ENCODE assay signal across 11 cellular contexts in genomic region chr10:659710-660141, GRCh38. TPM values are rescaled to one million over a fixed set of nuclear protein-coding genes. Genes with fewer than 3 reads are reported as not detected.
A peak's percentile ranks its signal among the peaks of the same experiment; 100 is the strongest.
DNase-seq lines count a peak whose midpoint lies in the region; ATAC-seq and TF ChIP-seq lines count a peak whose summit lies in the region.
"Had no signal": no experiment of that assay in that cellular context is flagged by ENCODE, and none has a peak within 500 bp of the region (broad histone marks: within the 10 kb centered on the region; RNA-seq: fewer than 3 reads in every experiment).

No MANE protein-coding gene starts in this region.

- H3K36me3 ChIP-seq in lung (ENCODE audit: control insufficient read depth in 2 of 2, insufficient read depth in 2 of 2, low read length in 2 of 2) (no peaks in the 10 kb centered on the region), thyroid gland (no peaks in the 10 kb centered on the region)

- H3K4me3 ChIP-seq in lung (no peak overlapping the region), thyroid gland (replicated peaks in 1 of 3) (no peak overlapping the region)

- peak overlapping the region; percentile 30 for H3K27ac ChIP-seq in cingulate gyrus (ENCODE audit: low read depth, low read length)
- peak overlapping the region in 1 of 2 donors; percentile 41 for H3K27ac ChIP-seq in lung (ENCODE audit: low read depth in 1 of 2, low read length in 1 of 2)
- peak overlapping the region; percentile 27 to 78 (median 73) for H3K27ac ChIP-seq in thyroid gland
- H3K27ac ChIP-seq: 22Rv1 had no signal

- ATAC-seq in lung (ENCODE audit: insufficient read depth, low FRiP score) = peak; percentile 41
- no peak for ATAC-seq in HG02970 (IDR thresholded peaks at IDR 0.05; ENCODE audit: low FRiP score, unreplicated experiment)
- ATAC-seq in GM18907 (IDR thresholded peaks at IDR 0.05; ENCODE audit: unreplicated experiment) = no peak

- intact Hi-C loops in thyroid gland (cut with DNase I) = no loop called here

- H3K27me3 ChIP-seq in lung (ENCODE audit: control insufficient read depth, insufficient read depth) (no peaks in the 10 kb centered on the region), thyroid gland (no peaks in the 10 kb centered on the region)

- 21 to 24% methylated on average over 8 of the region's 8 CpGs for WGBS in lung, 2 donors
- WGBS in thyroid gland, 2 donors = 16% methylated on average over 8 of the region's 8 CpGs

- no peak for TF ChIP-seq POLR2A in thyroid gland (IDR thresholded peaks at IDR 0.05)

- peaks cover 9 to 25% of the 10 kb centered on the region in 2 donors for H3K4me1 ChIP-seq in lung (ENCODE audit: control insufficient read depth in 2 of 2, insufficient read depth in 2 of 2, low read length in 2 of 2)
- H3K4me1 ChIP-seq in thyroid gland = peaks cover 23 to 33% of the 10 kb centered on the region in 2 donors

- DNase-seq in DMS79 treated with DMSO at 0.1 percent for 48 hours (lab: John Stamatoyannopoulos, UW) (peak; percentile 22), DMS79 (lab: John Stamatoyannopoulos, UW) (no peak), lung (ENCODE audit: low spot score) (no peak), thyroid gland (peak in 1 of 2 donors; percentile 22)
- no peak for DNase-seq in activated CD4-positive, CD25-positive, alpha-beta regulatory T cell treated with anti-CD3 and anti-CD28 coated beads, Interleukin-2, amount 50 U/mL, for 72 hours
- DNase-seq: activated CD8-positive, alpha-beta memory T cell treated with anti-CD3 and anti-CD28 coated beads, Interleukin-2, amount 50 U/mL, for 4 hours; KG1 had no signal

- TF ChIP-seq CTCF in lung (IDR thresholded peaks at IDR 0.05; ENCODE audit: control extremely low read depth, extremely low read depth) (no peak), thyroid gland (IDR thresholded peaks at IDR 0.05) (no peak)

- no peaks in the 10 kb centered on the region for H3K9me3 ChIP-seq in lung (ENCODE audit: control insufficient read depth in 2 of 2, insufficient read depth in 1 of 2, low read length in 1 of 2)
- H3K9me3 ChIP-seq in thyroid gland = no peaks in the 10 kb centered on the region

RNA-seq across cellular contexts. Expression of gene DIP2C, which starts 29.7 kb away (rescaled TPM):
- total RNA-seq in lung (10 to 100 TPM; 15.2 to 20.0 TPM), thyroid gland (10 to 100 TPM; 11.4 to 14.6 (median 12.3) TPM)
- 1 to 10 TPM; 3.6 to 3.9 TPM for polyA plus RNA-seq in lung
